25 cellular contexts compared by ENCODE assay signal in the genomic region with DNA sequence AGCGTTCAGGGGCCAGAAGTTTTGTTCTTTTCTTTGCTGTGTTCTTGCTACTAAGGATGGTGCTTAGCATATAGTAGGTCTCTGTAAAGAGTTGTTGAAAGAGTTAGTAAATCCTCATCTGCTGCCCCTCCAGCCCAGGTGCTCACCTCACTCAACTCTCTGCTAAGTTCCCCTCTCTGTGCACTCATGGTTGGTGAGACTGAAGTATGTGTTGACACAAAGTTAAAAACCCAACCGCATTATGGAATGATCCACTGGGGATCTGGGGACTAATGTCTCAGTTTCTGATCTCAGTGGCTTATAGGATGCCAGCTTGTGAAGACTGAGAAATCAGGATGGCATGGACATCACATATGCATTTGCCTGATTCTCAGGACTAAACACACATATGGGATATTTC. TPM values are rescaled to one million over a fixed set of nuclear protein-coding genes. Genes with fewer than 3 reads are reported as not detected.
DNase-seq lines count a peak whose midpoint lies in the region; ATAC-seq and TF ChIP-seq lines count a peak whose summit lies in the region.
"Had no signal": no experiment of that assay in that cellular context is flagged by ENCODE, and none has a peak within 500 bp of the region (broad histone marks: within the 10 kb centered on the region; RNA-seq: fewer than 3 reads in every experiment).

No MANE protein-coding gene starts in this region.

- H3K79me2 ChIP-seq in OCI-LY7 (ENCODE audit: insufficient read depth, low read depth, low read length), result no peaks in the 10 kb centered on the region

- DNase-seq in NAMALWA (ENCODE audit: low spot score) (peak; percentile 28), OCI-LY7 (ENCODE audit: low spot score) (peak; percentile 50), esophagus muscularis mucosa (ENCODE audit: extremely low spot score) (peak; percentile 60), MV-4-11 (lab: John Stamatoyannopoulos, UW) (no peak), dermis blood vessel endothelial cell (no peak)
- DNase-seq: 8988T; ACHN; BE2C; C1 segment of cervical spinal cord; CD4-positive, alpha-beta memory T cell; CD4-positive, CD25-positive, alpha-beta regulatory T cell; CD8-positive, alpha-beta memory T cell; COR-L47; DMS 273 treated with DMSO at 0.1 percent for 48 hours; DMS153; DMS53; DMS79; DND-41; EL; GDM1 had no signal

- TF ChIP-seq EP300 in esophagus muscularis mucosa (IDR thresholded peaks at IDR 0.05), result no peak

- CTCF ChIA-PET in OCI-LY7 (lab: Charles Lee; ENCODE audit: unreplicated experiment), result no interaction called here

- no peaks in the 10 kb centered on the region for H4K20me1 ChIP-seq in BLaER1 treated with 17β-estradiol and CSF1 and Interleukin-3, amounts not matched to agents 10 nM and 100 nM
- no peaks in the 10 kb centered on the region for H4K20me1 ChIP-seq in OCI-LY7 (ENCODE audit: insufficient read depth, low read length)

- peak overlapping the region in 9 of 11 experiments; percentile 51 to 82 (median 77); a peak in 17 of 22 replicates for H3K4me2 ChIP-seq in BLaER1 treated with 17β-estradiol and CSF1 and Interleukin-3, amounts not matched to agents 10 nM and 100 nM
- H3K4me2 ChIP-seq in OCI-LY7 (ENCODE audit: low read length), result peak overlapping the region; percentile 66

- H2AFZ ChIP-seq in OCI-LY7 (ENCODE audit: low read length), result peak overlapping the region; percentile 48; the same call in 1 of the 2 replicates

- H3K4me1 ChIP-seq in BLaER1 treated with 17β-estradiol and CSF1 and Interleukin-3, amounts not matched to agents 10 nM and 100 nM, result peaks cover 14 to 77% (median 65%) of the 10 kb centered on the region in 10 experiments
- H3K4me1 ChIP-seq in OCI-LY7 (ENCODE audit: insufficient read depth, low read length, poor library complexity, severe bottlenecking) (peaks cover 72% of the 10 kb centered on the region), esophagus muscularis mucosa (no peaks in the 10 kb centered on the region)
- H3K4me1 ChIP-seq: BE2C had no signal

- POLR2A ChIA-PET in OCI-LY7 (lab: Charles Lee), result interaction anchor here (1.4 kb wide), 1 partner anchor 12 kb away, joined by 3 read pairs; no protein-coding TSS in a partner anchor

- H3K27ac ChIP-seq in BLaER1 treated with 17β-estradiol and CSF1 and Interleukin-3, amounts not matched to agents 10 nM and 100 nM, result peak overlapping the region in 4 of 11 experiments; percentile 52 to 84 (median 74); a peak in 6 of 22 replicates
- H3K27ac ChIP-seq in OCI-LY7 (ENCODE audit: low read depth, low read length, poor library complexity, severe bottlenecking), result peak overlapping the region; percentile 87
- H3K27ac ChIP-seq in esophagus muscularis mucosa (replicated peaks in 1 of 4), result no peak overlapping the region

- BruUV-seq in OCI-LY7 (replicated peaks; lab: Mats Ljungman, UMichigan), result no TSS peak

- 97% methylated on average over 2 of the region's 2 CpGs for WGBS in esophagus muscularis mucosa

- no peak overlapping the region for H3K4me3 ChIP-seq in BLaER1 treated with 17β-estradiol and CSF1 and Interleukin-3, amounts not matched to agents 10 nM and 100 nM
- no peak overlapping the region for H3K4me3 ChIP-seq in OCI-LY7 (ENCODE audit: low read depth, low read length, poor library complexity, severe bottlenecking)
- H3K4me3 ChIP-seq in esophagus muscularis mucosa, result no peak overlapping the region
- H3K4me3 ChIP-seq: GM12878 had no signal

- TF ChIP-seq CTCF in OCI-LY7 (conservative IDR thresholded peaks at IDR 0.05; ENCODE audit: low read length), result no peak
- no peak for TF ChIP-seq CTCF in esophagus muscularis mucosa (IDR thresholded peaks at IDR 0.05)

- H3K27me3 ChIP-seq in BLaER1 treated with 17β-estradiol and CSF1 and Interleukin-3, amounts not matched to agents 10 nM and 100 nM, result no peaks in the 10 kb centered on the region
- no peaks in the 10 kb centered on the region for H3K27me3 ChIP-seq in esophagus muscularis mucosa

- H3K36me3 ChIP-seq in BLaER1 treated with 17β-estradiol and CSF1 and Interleukin-3, amounts not matched to agents 10 nM and 100 nM, result no peaks in the 10 kb centered on the region
- H3K36me3 ChIP-seq in OCI-LY7 (ENCODE audit: insufficient read depth, low read length), result no peaks in the 10 kb centered on the region
- H3K36me3 ChIP-seq in esophagus muscularis mucosa, result no peaks in the 10 kb centered on the region
- H3K36me3 ChIP-seq: BE2C had no signal

- intact Hi-C loops in OCI-LY7 (cut with micrococcal nuclease; ENCODE audit: unreplicated experiment), result loop anchor here (5.0 kb wide), 1 partner anchor 58 kb away; no protein-coding TSS in a partner anchor
- intact Hi-C loops in esophagus muscularis mucosa (cut with DNase I), result no loop called here

- H3K9me2 ChIP-seq in OCI-LY7 (ENCODE audit: insufficient read depth, low read length), result no peaks in the 10 kb centered on the region

- peaks cover 0 to 23% (median 17%) of the 10 kb centered on the region in 11 experiments; a peak in 13 of 22 replicates for H3K9me3 ChIP-seq in BLaER1 treated with 17β-estradiol and CSF1 and Interleukin-3, amounts not matched to agents 10 nM and 100 nM (replicated peaks in 1 of 11)
- H3K9me3 ChIP-seq in OCI-LY7 (ENCODE audit: low read length) (peaks cover 9% of the 10 kb centered on the region; the same call in 1 of the 2 replicates), esophagus muscularis mucosa (no peaks in the 10 kb centered on the region)
- H3K9me3 ChIP-seq: BE2C had no signal

- H3K9ac ChIP-seq in BLaER1 treated with 17β-estradiol and CSF1 and Interleukin-3, amounts not matched to agents 10 nM and 100 nM, result peak overlapping the region in 1 of 11 experiments; percentile 40; a peak in 1 of 22 replicates

- TF ChIP-seq POLR2A in esophagus muscularis mucosa (IDR thresholded peaks at IDR 0.05; ENCODE audit: low read depth), result no peak

- ATAC-seq in GM21786 (IDR thresholded peaks at IDR 0.05; ENCODE audit: unreplicated experiment), result no peak
- no peak for ATAC-seq in GM18868 (IDR thresholded peaks at IDR 0.05; ENCODE audit: unreplicated experiment)

RNA-seq across cellular contexts. Expression of gene RYR3, which starts 13.8 kb away (rescaled TPM):
- total RNA-seq in OCI-LY7 (2014; rRNA removed; shearing (Covaris generic)), result 0.06 TPM in 1 of 2 replicates, not detected in the other
- total RNA-seq in OCI-LY7 (2022) (0.32 and 0.33 TPM in 2 replicates), esophagus muscularis mucosa (1 to 10 TPM; 3.7 to 7.2 (median 4.5) TPM), dermis blood vessel endothelial cell (0.05 TPM in 1 of 2 replicates, not detected in the other)
- total RNA-seq: A673; CD4-positive, alpha-beta memory T cell; CD8-positive, alpha-beta memory T cell had no signal

Comparison
In these comparisons a context has a peak if more than half of its experiments do, and no peak if none do; other contexts are left out.
1. DNase-seq: peak in NAMALWA (single experiment), OCI-LY7 (single experiment) and esophagus muscularis mucosa (single experiment); none in MV-4-11 (single experiment) and dermis blood vessel endothelial cell (single experiment).